ENCODE assay signal across 1 cellular context in the genomic region with DNA sequence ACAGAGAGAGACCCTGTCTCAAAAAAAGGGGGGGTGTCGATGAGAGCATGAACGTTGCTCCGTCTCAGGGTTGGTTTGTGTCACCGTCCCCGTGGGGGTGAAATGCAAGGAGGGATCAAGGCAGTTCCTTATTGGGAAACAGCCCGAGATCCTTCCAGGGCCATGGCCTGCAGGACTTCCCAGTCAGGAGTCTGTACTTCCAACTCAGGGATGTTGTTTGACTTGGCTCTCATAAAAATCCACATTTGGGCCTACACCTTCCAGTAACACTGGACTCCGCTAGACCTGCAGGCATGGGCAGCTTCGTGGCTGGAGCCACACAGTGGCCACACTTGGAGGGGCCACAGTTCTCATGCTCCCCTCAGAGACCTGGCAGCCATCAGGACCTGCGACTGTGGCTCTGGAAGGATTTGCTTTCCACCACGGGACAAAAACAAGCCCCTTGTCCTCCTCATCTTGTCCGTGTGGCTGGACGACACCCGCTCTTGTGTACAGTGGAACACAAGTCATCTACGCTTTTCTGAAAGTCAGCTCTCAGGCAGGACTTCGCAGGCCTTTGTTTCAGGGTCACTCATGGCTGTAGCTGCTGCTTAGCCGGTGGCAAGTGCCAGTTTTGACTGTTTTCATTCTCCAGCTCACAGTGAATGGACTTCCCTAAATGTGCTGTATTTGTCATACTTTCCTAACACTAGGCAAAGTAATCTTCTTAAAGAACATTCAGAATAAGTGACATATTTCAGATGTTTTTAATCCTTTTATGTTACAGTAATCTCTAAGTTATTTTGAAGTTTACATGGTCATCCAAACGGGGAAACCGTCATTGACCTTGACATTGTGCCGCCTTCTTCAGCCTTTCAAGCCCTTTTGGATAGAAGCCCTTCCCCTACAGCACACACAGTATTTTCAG.
TF ChIP-seq lines count a peak whose summit lies in the region.

No MANE protein-coding gene starts in this region.

TF ChIP-seq in SK-N-SH treated with all-trans-retinoic acid at 6 μM for 48 hours, 23 proteins besides CTCF, POLR2A, EP300 and RAD21 (continued from another document):
- TF ChIP-seq, protein P1, sequence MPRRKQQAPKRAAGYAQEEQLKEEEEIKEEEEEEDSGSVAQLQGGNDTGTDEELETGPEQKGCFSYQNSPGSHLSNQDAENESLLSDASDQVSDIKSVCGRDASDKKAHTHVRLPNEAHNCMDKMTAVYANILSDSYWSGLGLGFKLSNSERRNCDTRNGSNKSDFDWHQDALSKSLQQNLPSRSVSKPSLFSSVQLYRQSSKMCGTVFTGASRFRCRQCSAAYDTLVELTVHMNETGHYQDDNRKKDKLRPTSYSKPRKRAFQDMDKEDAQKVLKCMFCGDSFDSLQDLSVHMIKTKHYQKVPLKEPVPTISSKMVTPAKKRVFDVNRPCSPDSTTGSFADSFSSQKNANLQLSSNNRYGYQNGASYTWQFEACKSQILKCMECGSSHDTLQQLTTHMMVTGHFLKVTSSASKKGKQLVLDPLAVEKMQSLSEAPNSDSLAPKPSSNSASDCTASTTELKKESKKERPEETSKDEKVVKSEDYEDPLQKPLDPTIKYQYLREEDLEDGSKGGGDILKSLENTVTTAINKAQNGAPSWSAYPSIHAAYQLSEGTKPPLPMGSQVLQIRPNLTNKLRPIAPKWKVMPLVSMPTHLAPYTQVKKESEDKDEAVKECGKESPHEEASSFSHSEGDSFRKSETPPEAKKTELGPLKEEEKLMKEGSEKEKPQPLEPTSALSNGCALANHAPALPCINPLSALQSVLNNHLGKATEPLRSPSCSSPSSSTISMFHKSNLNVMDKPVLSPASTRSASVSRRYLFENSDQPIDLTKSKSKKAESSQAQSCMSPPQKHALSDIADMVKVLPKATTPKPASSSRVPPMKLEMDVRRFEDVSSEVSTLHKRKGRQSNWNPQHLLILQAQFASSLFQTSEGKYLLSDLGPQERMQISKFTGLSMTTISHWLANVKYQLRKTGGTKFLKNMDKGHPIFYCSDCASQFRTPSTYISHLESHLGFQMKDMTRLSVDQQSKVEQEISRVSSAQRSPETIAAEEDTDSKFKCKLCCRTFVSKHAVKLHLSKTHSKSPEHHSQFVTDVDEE (CRISPR knock-in tag; IDR thresholded peaks at IDR 0.05): no peak
- TF ChIP-seq ZC3H10 (CRISPR knock-in tag; IDR thresholded peaks at IDR 0.05) (no peak), TOX (CRISPR knock-in tag; IDR thresholded peaks at IDR 0.05; ENCODE audit: borderline replicate concordance) (no peak), BACH2 (CRISPR knock-in tag; IDR thresholded peaks at IDR 0.05; ENCODE audit: borderline replicate concordance) (no peak), SNAI2 (CRISPR knock-in tag; IDR thresholded peaks at IDR 0.05) (no peak), CSDC2 (CRISPR knock-in tag; IDR thresholded peaks at IDR 0.05) (no peak)
